Comparison of ENCODE assay signal across 10 cellular contexts in the genomic region with DNA sequence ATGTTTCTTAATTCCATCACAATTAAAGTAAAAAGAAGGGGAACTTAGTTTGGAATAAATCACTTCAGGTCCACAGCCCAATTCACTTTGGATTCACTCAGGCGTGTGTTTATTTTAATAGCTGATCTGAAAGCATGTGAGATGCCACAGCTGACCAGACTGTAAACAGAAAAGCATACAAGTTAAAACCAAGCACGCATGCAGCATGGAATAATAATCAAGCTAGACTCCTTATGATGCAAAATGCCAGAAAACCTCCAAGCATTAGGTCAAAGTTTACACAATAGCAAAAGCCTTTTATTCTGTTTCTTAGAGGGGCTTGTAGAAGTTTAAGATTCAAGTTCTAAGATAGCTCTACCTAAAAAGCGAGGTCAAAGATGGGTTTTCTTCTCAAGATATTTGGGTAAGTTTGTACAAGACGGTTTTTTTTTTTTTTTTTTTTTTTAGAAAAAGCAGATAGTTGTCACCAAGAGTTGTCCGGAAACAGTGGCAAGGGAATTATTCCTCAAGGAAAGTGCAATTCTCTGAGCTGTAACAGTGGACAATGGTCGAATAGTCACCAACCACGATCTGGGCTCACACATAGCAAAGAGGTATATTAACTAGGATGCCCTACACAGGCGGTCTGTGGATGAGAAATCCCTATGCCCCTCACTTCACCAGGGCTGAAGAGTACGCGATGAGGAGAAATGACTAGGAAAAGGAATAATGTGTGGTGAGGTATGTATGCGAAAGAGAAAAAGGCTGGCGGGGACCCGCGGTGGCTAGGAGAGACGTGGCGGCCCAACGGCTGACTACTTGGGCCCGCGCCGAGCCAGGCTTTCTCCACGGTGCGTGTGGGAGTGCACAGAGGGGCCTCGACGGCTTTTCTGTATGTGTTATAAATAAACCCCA. TPM values are rescaled to one million over a fixed set of nuclear protein-coding genes. Genes with fewer than 3 reads are reported as not detected.
A peak's percentile ranks its signal among the peaks of the same experiment; 100 is the strongest.
DNase-seq lines count a peak whose midpoint lies in the region; ATAC-seq and TF ChIP-seq lines count a peak whose summit lies in the region.
"Had no signal": no experiment of that assay in that cellular context is flagged by ENCODE, and none has a peak within 500 bp of the region (broad histone marks: within the 10 kb centered on the region; RNA-seq: fewer than 3 reads in every experiment).

No MANE protein-coding gene starts in this region.

- H3K4me1 Mint-ChIP-seq in dendritic cell treated with granulocyte-macrophage colony-stimulating factor and Interleukin-4, amounts not matched to agents 40 ng/mL and 50 ng/mL, for 4 days (ENCODE audit: low read depth) = peaks cover 4% of the 10 kb centered on the region
- H3K4me1 Mint-ChIP-seq: IgD-negative memory B cell had no signal

- DNase-seq in NCI-H1417 (lab: John Stamatoyannopoulos, UW) (peak in 2 of 3 experiments; percentile 42 to 74), NCI-H1417 treated with DMSO at 0.1 percent for 48 hours (lab: John Stamatoyannopoulos, UW) (no peak), lung (ENCODE audit: low spot score) (no peak), tibial nerve (ENCODE audit: low spot score in 2 of 2) (no peak), posterior cingulate gyrus (no peak), NCI-H2171 (lab: John Stamatoyannopoulos, UW) (no peak), AG20443 (ENCODE audit: low spot score) (no peak)

- ATAC-seq in lung (ENCODE audit: insufficient read depth, low FRiP score) = peak; percentile 12

- H3K9me3 ChIP-seq in lung (ENCODE audit: control insufficient read depth in 2 of 2, insufficient read depth in 1 of 2, low read length in 1 of 2) (no peaks in the 10 kb centered on the region), tibial nerve (no peaks in the 10 kb centered on the region)

- H3K4me3 Mint-ChIP-seq in dendritic cell treated with granulocyte-macrophage colony-stimulating factor and Interleukin-4, amounts not matched to agents 40 ng/mL and 50 ng/mL, for 4 days = peak overlapping the region; percentile 58
- H3K4me3 Mint-ChIP-seq: IgD-negative memory B cell had no signal

- no peak for TF ChIP-seq EP300 in tibial nerve (IDR thresholded peaks at IDR 0.05)

- H3K27me3 ChIP-seq in lung (ENCODE audit: control insufficient read depth, insufficient read depth) (no peaks in the 10 kb centered on the region), tibial nerve (no peaks in the 10 kb centered on the region)
- H3K27me3 ChIP-seq: BLaER1 treated with 17β-estradiol and CSF1 and Interleukin-3, amounts not matched to agents 10 nM and 100 nM had no signal

- WGBS in lung, 2 donors = 21 to 39% methylated on average over 24 of the region's 24 CpGs
- WGBS in tibial nerve, 2 donors = 14 to 29% methylated on average over 24 of the region's 24 CpGs

- peaks cover 0 to 2% of the 10 kb centered on the region in 2 donors for H3K4me1 ChIP-seq in lung (ENCODE audit: control insufficient read depth in 2 of 2, insufficient read depth in 2 of 2, low read length in 2 of 2)
- peaks cover 0 to 25% (median 0%) of the 10 kb centered on the region in 4 donors for H3K4me1 ChIP-seq in tibial nerve

- H3K9me3 Mint-ChIP-seq in dendritic cell treated with granulocyte-macrophage colony-stimulating factor and Interleukin-4, amounts not matched to agents 40 ng/mL and 50 ng/mL, for 4 days = no peaks in the 10 kb centered on the region

- no peak for TF ChIP-seq POLR2A in tibial nerve (IDR thresholded peaks at IDR 0.05)

- intact Hi-C loops in dendritic cell treated with granulocyte-macrophage colony-stimulating factor and Interleukin-4, amounts not matched to agents 40 ng/mL and 50 ng/mL, for 4 days (cut with micrococcal nuclease) = no loop called here
- intact Hi-C loops in posterior cingulate gyrus (cut with DNase I) = no loop called here

- peak overlapping the region; percentile 76 for H3K27ac Mint-ChIP-seq in dendritic cell treated with granulocyte-macrophage colony-stimulating factor and Interleukin-4, amounts not matched to agents 40 ng/mL and 50 ng/mL, for 4 days
- H3K27ac Mint-ChIP-seq: IgD-negative memory B cell had no signal

- H3K4me3 ChIP-seq in lung (no peak overlapping the region), tibial nerve (peak overlapping the region; percentile 20 to 74 (median 54))
- H3K4me3 ChIP-seq: BLaER1 treated with 17β-estradiol and CSF1 and Interleukin-3, amounts not matched to agents 10 nM and 100 nM had no signal

- TF ChIP-seq CTCF in lung (IDR thresholded peaks at IDR 0.05; ENCODE audit: control extremely low read depth, extremely low read depth) (no peak), tibial nerve (IDR thresholded peaks at IDR 0.05) (no peak)

- no peaks in the 10 kb centered on the region for H3K36me3 ChIP-seq in lung (ENCODE audit: control insufficient read depth in 2 of 2, insufficient read depth in 2 of 2, low read length in 2 of 2)
- no peaks in the 10 kb centered on the region for H3K36me3 ChIP-seq in tibial nerve
- H3K36me3 ChIP-seq: BLaER1 treated with 17β-estradiol and CSF1 and Interleukin-3, amounts not matched to agents 10 nM and 100 nM had no signal

- H3K27ac ChIP-seq in lung (ENCODE audit: low read depth in 1 of 2, low read length in 1 of 2) = peak overlapping the region; percentile 66 to 76
- peak overlapping the region; percentile 70 to 92 (median 87) for H3K27ac ChIP-seq in tibial nerve

- peaks cover 17% of the 10 kb centered on the region for H3K27me3 Mint-ChIP-seq in dendritic cell treated with granulocyte-macrophage colony-stimulating factor and Interleukin-4, amounts not matched to agents 40 ng/mL and 50 ng/mL, for 4 days

- peaks cover 7% of the 10 kb centered on the region for H3K36me3 Mint-ChIP-seq in dendritic cell treated with granulocyte-macrophage colony-stimulating factor and Interleukin-4, amounts not matched to agents 40 ng/mL and 50 ng/mL, for 4 days (ENCODE audit: low read depth)
- H3K36me3 Mint-ChIP-seq: IgD-negative memory B cell had no signal

RNA-seq across cellular contexts. Expression of a gene that starts 0.7 kb away (rescaled TPM):
- total RNA-seq in lung = 10 to 100 TPM in 1 of 2 donors, 1 to 10 TPM in 1; 4.7 to 15.0 TPM
- polyA plus RNA-seq in lung = 1 to 10 TPM; 2.1 to 3.0 TPM
- total RNA-seq in tibial nerve = 10 to 100 TPM; 15.5 to 21.3 (median 18.4) TPM
- polyA plus RNA-seq: IgD-negative memory B cell had no signal

Comparison
In these comparisons a context has a peak if more than half of its experiments do, and no peak if none do; other contexts are left out.
1. DNase-seq: peak in NCI-H1417 (2 of 3); none in NCI-H1417 treated with DMSO at 0.1 percent for 48 hours (single experiment), lung (single experiment), tibial nerve (0 of 2), posterior cingulate gyrus (0 of 10), NCI-H2171 (single experiment) and AG20443 (single experiment).